Comparison of ENCODE assay signal across 28 cellular contexts in the genomic region with DNA sequence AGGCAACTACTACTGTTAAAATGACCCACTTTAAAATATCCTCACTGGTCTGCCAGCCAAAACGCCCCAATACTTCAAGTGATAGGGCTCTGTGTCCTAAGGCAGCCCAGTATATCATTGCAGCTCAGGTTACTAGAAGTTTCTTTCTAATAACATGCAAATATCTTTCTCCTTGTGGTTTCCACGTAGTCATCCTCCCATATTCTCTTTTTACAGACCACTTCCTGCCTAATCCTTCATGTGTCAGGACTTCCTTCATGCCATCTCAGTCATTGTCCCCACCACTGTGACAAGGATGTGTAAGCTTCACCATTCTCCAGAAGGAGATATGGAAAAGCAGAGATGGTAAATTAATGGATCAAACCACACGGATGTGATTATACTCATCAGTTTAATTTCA.
"Had no signal": no experiment of that assay in that cellular context is flagged by ENCODE, and none has a peak within 500 bp of the region (broad histone marks: within the 10 kb centered on the region; RNA-seq: fewer than 3 reads in every experiment).

No MANE protein-coding gene starts in this region.

- H3K27me3 Mint-ChIP-seq: activated CD4-positive, alpha-beta memory T cell treated with anti-CD3 and anti-CD28 coated beads for 36 hours had no signal

- H3K4me2 ChIP-seq: KMS-11, SK-N-SH had no signal

- H3K27ac ChIP-seq: adrenal gland, body of pancreas, breast epithelium, KMS-11, Peyer's patch, SJSA1 had no signal

- DNase-seq: activated CD4-positive, alpha-beta memory T cell treated with anti-CD3 and anti-CD28 coated beads for 36 hours; activated CD4-positive, alpha-beta T cell treated with anti-CD3 and anti-CD28 coated beads, Interleukin-2, amount 50 U/mL, for 1 hour; activated CD8-positive, alpha-beta memory T cell treated with anti-CD3 and anti-CD28 coated beads, Interleukin-2, amount 50 U/mL, for 4 hours; activated gamma-delta T cell treated with Interleukin-2 at 50 U/mL for 16 hours; activated naive CD4-positive, alpha-beta T cell treated with anti-CD3 and anti-CD28 coated beads for 36 hours; activated T-cell treated with anti-CD3 and anti-CD28 coated beads for 4 hours; activated T-cell treated with anti-CD3 and anti-CD28 coated beads, Interleukin-2, amount 50 U/mL, for 4 hours; adrenal gland; body of pancreas; MV-4-11; NCI-H1092; NCI-H1436 treated with DMSO at 0.1 percent for 48 hours; NCI-H1694 treated with DMSO at 0.1 percent for 48 hours; NCI-H2029; NCI-H345; NCI-H524 treated with DMSO at 0.1 percent for 48 hours; PC-3; Peyer's patch; RPMI8226; SHP77 treated with DMSO at 0.1 percent for 48 hours; SK-N-SH had no signal

- H3K9me3 Mint-ChIP-seq: activated naive CD4-positive, alpha-beta T cell treated with anti-CD3 and anti-CD28 coated beads for 36 hours; activated T-helper 1 cell treated with anti-CD3 and anti-CD28 coated beads, Interleukin-12 subunit alpha, Interleukin-12 subunit beta, Interleukin-2, Interleukin-4 antibody, amounts not matched to agents 30 ng/mL and 10 ng/mL and 1 ng/mL, durations not matched to agents 14 hours and 24 hours and 36 hours had no signal

- H3K36me3 ChIP-seq: adrenal gland, breast epithelium, Peyer's patch, SJSA1 had no signal

- H3K4me1 ChIP-seq: adrenal gland, body of pancreas, breast epithelium, Peyer's patch, SJSA1 had no signal

- H3K9ac ChIP-seq: KMS-11, SK-N-SH had no signal

- H3K27me3 ChIP-seq: adrenal gland, body of pancreas, breast epithelium, Peyer's patch, SJSA1 had no signal

- H3K4me3 Mint-ChIP-seq: activated CD4-positive, alpha-beta memory T cell treated with anti-CD3 and anti-CD28 coated beads for 36 hours; activated naive CD4-positive, alpha-beta T cell treated with anti-CD3 and anti-CD28 coated beads for 36 hours; activated T-cell treated with anti-CD3 and anti-CD28 coated beads, Interleukin-2, amount 50 U/mL, for 4 hours; activated T-helper 1 cell treated with anti-CD3 and anti-CD28 coated beads, Interleukin-12 subunit alpha, Interleukin-12 subunit beta, Interleukin-2, Interleukin-4 antibody, amounts not matched to agents 30 ng/mL and 10 ng/mL and 1 ng/mL, durations not matched to agents 14 hours and 24 hours and 36 hours; T-helper 1 cell treated with Interleukin-12 subunit alpha and Interleukin-12 subunit beta and Interleukin-4 antibody, amounts not matched to agents 30 μg/mL and 1 μg/mL, for 36 hours; T-helper 2 cell treated with Interferon-gamma antibody and Interleukin-4, amounts not matched to agents 5 μg/mL and 100 μg/mL, for 36 hours had no signal

- H3K36me3 Mint-ChIP-seq: activated CD4-positive, alpha-beta memory T cell treated with anti-CD3 and anti-CD28 coated beads for 36 hours; activated naive CD4-positive, alpha-beta T cell treated with anti-CD3 and anti-CD28 coated beads, Interleukin-2, amount 50 U/mL, for 72 hours had no signal

- H3K27ac Mint-ChIP-seq: activated CD4-positive, alpha-beta memory T cell treated with anti-CD3 and anti-CD28 coated beads for 36 hours; activated naive CD4-positive, alpha-beta T cell treated with anti-CD3 and anti-CD28 coated beads for 36 hours; activated naive CD4-positive, alpha-beta T cell treated with anti-CD3 and anti-CD28 coated beads, Interleukin-2, amount 50 U/mL, for 72 hours; activated T-helper 1 cell treated with anti-CD3 and anti-CD28 coated beads, Interleukin-12 subunit alpha, Interleukin-12 subunit beta, Interleukin-2, Interleukin-4 antibody, amounts not matched to agents 30 ng/mL and 10 ng/mL and 1 ng/mL, durations not matched to agents 14 hours and 24 hours and 36 hours; T-helper 1 cell treated with Interleukin-12 subunit alpha and Interleukin-12 subunit beta and Interleukin-4 antibody, amounts not matched to agents 30 μg/mL and 1 μg/mL, for 36 hours; T-helper 2 cell treated with Interferon-gamma antibody and Interleukin-4, amounts not matched to agents 5 μg/mL and 100 μg/mL, for 36 hours had no signal

- H3K9me3 ChIP-seq: adrenal gland, body of pancreas, breast epithelium, Peyer's patch, SK-N-SH had no signal

- H3K4me3 ChIP-seq: adrenal gland, body of pancreas, breast epithelium, Peyer's patch, SJSA1 had no signal

- ATAC-seq: activated naive CD4-positive, alpha-beta T cell treated with anti-CD3 and anti-CD28 coated beads, Interleukin-2, amount 50 U/mL, for 72 hours; activated T-cell treated with anti-CD3 and anti-CD28 coated beads, Interleukin-2, amount 50 U/mL, for 4 hours; body of pancreas; PC-3 had no signal
